8 cellular contexts compared by ENCODE assay signal in genomic region chr9:93450817-93451761, GRCh38. TPM values are rescaled to one million over a fixed set of nuclear protein-coding genes. Genes with fewer than 3 reads are reported as not detected.
A peak's percentile ranks its signal among the peaks of the same experiment; 100 is the strongest.
DNase-seq lines count a peak whose midpoint lies in the region; ATAC-seq and TF ChIP-seq lines count a peak whose summit lies in the region.

Gene FAM120A (plus strand): TSS chr9:93451685. CDS start chr9:93451916, 231 bp downstream.

- peaks cover 29% of the 10 kb centered on the region for H3K4me1 Mint-ChIP-seq in activated CD4-positive, alpha-beta T cell treated with anti-CD3 and anti-CD28 coated beads for 36 hours

- peak within 1 kb of the TSS; percentile 96 for H3K27ac Mint-ChIP-seq in activated CD4-positive, alpha-beta T cell treated with anti-CD3 and anti-CD28 coated beads for 36 hours

- peak; percentile 78 for DNase-seq in ACHN
- DNase-seq in NCI-H2227 treated with DMSO at 0.1 percent for 48 hours (lab: John Stamatoyannopoulos, UW) = peak; percentile 36
- peak; percentile 87 for DNase-seq in activated CD4-positive, alpha-beta T cell treated with anti-CD3 and anti-CD28 coated beads for 36 hours
- peak; percentile 75 for DNase-seq in choroid plexus epithelial cell (ENCODE audit: low read depth)
- DNase-seq in kidney tubule cell (ENCODE audit: low spot score) = peak; percentile 90
- peak; percentile 36 to 48 for DNase-seq in stimulated activated CD4-positive, alpha-beta T cell treated with anti-CD3 and anti-CD28 coated beads, Interleukin-1b, Interleukin-23, amount 100 ng/mL, for 1 hour (ENCODE audit: low read depth in 2 of 2)

- intact Hi-C loops in activated CD4-positive, alpha-beta T cell treated with anti-CD3 and anti-CD28 coated beads for 36 hours (cut with DNase I, micrococcal nuclease) = loop anchor here (1.0 to 10.0 kb wide), 17 partner anchors 51 to 1866 kb away; partner anchors contain the start of genes BICD2 (in 1 of the 2), CENPP (in 1 of the 2), FANCC (in 1 of the 2) and IARS1 (in 1 of the 2)

- no peaks in the 10 kb centered on the region for H3K9me3 Mint-ChIP-seq in activated CD4-positive, alpha-beta T cell treated with anti-CD3 and anti-CD28 coated beads for 36 hours (ENCODE audit: low read depth)

- peaks cover 47% of the 10 kb centered on the region for H3K36me3 Mint-ChIP-seq in activated CD4-positive, alpha-beta T cell treated with anti-CD3 and anti-CD28 coated beads for 36 hours (ENCODE audit: low read depth)

- peak; percentile 37 for ATAC-seq in GM18861 (IDR thresholded peaks at IDR 0.05; ENCODE audit: unreplicated experiment)
- peak; percentile 54 for ATAC-seq in HG03103 (IDR thresholded peaks at IDR 0.05; ENCODE audit: low read depth, unreplicated experiment)
- peak; percentile 78 for ATAC-seq in activated CD4-positive, alpha-beta T cell treated with anti-CD3 and anti-CD28 coated beads for 36 hours

- H3K27me3 Mint-ChIP-seq in activated CD4-positive, alpha-beta T cell treated with anti-CD3 and anti-CD28 coated beads for 36 hours = no peaks in the 10 kb centered on the region

- POLR2A ChIA-PET in activated CD4-positive, alpha-beta T cell treated with anti-CD3 and anti-CD28 coated beads for 36 hours (lab: Charles Lee) = interaction anchor here (0.7 kb wide), 1 partner anchor 74 kb away, joined by 3 read pairs; no protein-coding TSS in a partner anchor

- peak within 1 kb of the TSS; percentile 89 for H3K4me3 Mint-ChIP-seq in activated CD4-positive, alpha-beta T cell treated with anti-CD3 and anti-CD28 coated beads for 36 hours

- CTCF ChIA-PET in activated CD4-positive, alpha-beta T cell treated with anti-CD3 and anti-CD28 coated beads for 36 hours (lab: Charles Lee) = interaction anchor here (0.7 to 1.1 kb wide), 2 partner anchors 116 to 207 kb away, joined by 3 to 6 read pairs; no protein-coding TSS in a partner anchor

- no peak for TF ChIP-seq CTCF in choroid plexus epithelial cell (conservative IDR thresholded peaks at IDR 0.05; ENCODE audit: low read depth, low read length)

- H3K4me3 ChIP-seq in choroid plexus epithelial cell (ENCODE audit: low read depth, low read length) = peak within 1 kb of the TSS; percentile 88

- in situ Hi-C loops in ACHN (cut with HindIII; ENCODE audit: low pct_ligation_motif_present, low pct_unique_long_range_greater_than_20kb, low sequenced_read_pairs) = no loop called here

RNA-seq across cellular contexts. Expression of gene FAM120A, which starts in this region (rescaled TPM):
- total RNA-seq in activated CD4-positive, alpha-beta T cell treated with anti-CD3 and anti-CD28 coated beads for 36 hours = 100 to 1,000 TPM; 115 to 154 TPM

Comparison
In these comparisons a context has a peak if more than half of its experiments do, and no peak if none do; other contexts are left out.
1. Peak in every context shown above with its lines: DNase-seq, ATAC-seq and H3K4me3 ChIP-seq.
2. DNase-seq: peak in every context shown above with its lines; median percentile 90 in kidney tubule cell; 87 in activated CD4-positive, alpha-beta T cell treated with anti-CD3 and anti-CD28 coated beads for 36 hours; 78 in ACHN; 75 in choroid plexus epithelial cell; 42 in stimulated activated CD4-positive, alpha-beta T cell treated with anti-CD3 and anti-CD28 coated beads, Interleukin-1b, Interleukin-23, amount 100 ng/mL, for 1 hour; 36 in NCI-H2227 treated with DMSO at 0.1 percent for 48 hours.